In the genomic region with DNA sequence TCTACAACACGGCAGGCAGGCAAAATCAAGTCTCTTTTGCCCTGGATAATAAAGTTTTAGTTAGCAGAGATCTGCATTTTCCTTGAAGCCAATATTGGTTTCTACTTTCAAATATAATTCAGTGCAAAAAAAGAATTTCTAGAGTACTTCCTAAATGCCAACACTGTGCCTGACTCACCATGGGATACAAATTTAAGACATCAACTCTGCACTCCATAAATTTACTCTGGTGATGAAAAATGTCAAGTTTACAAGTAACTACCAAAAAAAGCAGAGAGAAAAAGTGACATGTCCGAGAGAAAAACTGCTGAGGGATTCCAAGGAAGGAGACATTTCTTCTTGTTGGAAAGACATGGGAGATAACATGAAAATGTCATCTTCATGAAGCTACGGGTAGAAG, we compare ENCODE assay signal across 1 cellular context.
TF ChIP-seq lines count a peak whose summit lies in the region.

No MANE protein-coding gene starts in this region.

TF ChIP-seq in IMR-90, 13 proteins besides CTCF, POLR2A, EP300 and RAD21:
- no peak for TF ChIP-seq NFE2L2 (IDR thresholded peaks at IDR 0.05; ENCODE audit: low read depth, low read length)
- TF ChIP-seq MXI1 (IDR thresholded peaks at IDR 0.05; ENCODE audit: borderline replicate concordance, low read depth, low read length), result no peak
- no peak for TF ChIP-seq CHD1 (IDR thresholded peaks at IDR 0.05; ENCODE audit: low read depth, low read length)
- no peak for TF ChIP-seq RCOR1 (IDR thresholded peaks at IDR 0.05; ENCODE audit: insufficient replicate concordance, low read length)
- no peak for TF ChIP-seq ELK1 (IDR thresholded peaks at IDR 0.05; ENCODE audit: borderline replicate concordance, low read depth, low read length)
- TF ChIP-seq FOS (IDR thresholded peaks at IDR 0.05; ENCODE audit: low read depth, low read length), result no peak
